Comparison of ENCODE assay signal across 8 cellular contexts in the genomic region with DNA sequence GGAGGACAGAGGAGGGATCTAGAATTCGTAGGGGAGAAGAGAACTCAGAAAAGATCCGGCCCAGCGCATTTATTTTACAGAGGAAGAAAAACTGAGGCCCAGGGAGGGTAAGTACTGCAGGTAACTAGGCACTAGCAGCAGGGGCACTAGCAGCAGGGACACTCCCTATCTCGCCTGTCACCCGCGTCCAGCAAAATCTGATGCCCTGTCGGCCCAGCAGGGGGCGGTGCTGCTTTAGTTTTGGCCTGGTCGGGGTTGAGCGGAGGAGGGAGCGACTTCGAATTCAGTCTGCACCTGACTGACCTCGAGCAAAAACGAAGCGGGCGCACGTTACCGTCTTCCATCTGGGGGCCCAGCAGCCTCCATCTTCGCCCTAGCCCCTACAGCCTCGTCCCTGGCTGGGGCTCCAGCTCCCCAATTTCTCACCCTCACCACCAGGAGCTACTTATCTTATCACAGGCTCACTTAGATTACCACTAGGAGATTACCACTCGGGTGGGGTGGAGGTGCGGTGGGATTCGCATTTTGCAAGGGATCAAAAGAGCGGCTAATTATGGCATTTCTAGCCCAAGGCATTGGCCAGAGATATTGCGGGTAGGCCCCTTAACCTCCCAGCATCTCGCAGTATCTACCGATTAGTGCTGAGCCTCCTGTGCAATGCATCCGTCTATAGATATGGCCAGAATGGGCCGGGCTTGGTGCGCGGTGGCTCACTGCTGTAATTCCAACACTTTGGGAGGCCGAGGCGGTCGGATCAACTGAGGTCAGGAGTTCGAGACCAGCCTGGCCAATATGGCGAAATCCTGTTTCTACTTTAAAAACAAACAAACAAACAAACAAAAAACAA. TPM values are rescaled to one million over a fixed set of nuclear protein-coding genes. Genes with fewer than 3 reads are reported as not detected.
DNase-seq lines count a peak whose midpoint lies in the region; ATAC-seq and TF ChIP-seq lines count a peak whose summit lies in the region.

No MANE protein-coding gene starts in this region.

- peak overlapping the region; percentile 96 for H3K4me3 Mint-ChIP-seq in endothelial cell (ENCODE audit: unreplicated experiment)

- peak; percentile 85 for ATAC-seq in GM21381 (IDR thresholded peaks at IDR 0.05; ENCODE audit: unreplicated experiment)

- no peak overlapping the region for H3K27ac ChIP-seq in mesodermal cell (ENCODE audit: low read depth, low read length, severe bottlenecking)

- H3K27me3 Mint-ChIP-seq in endothelial cell (ENCODE audit: unreplicated experiment), result peaks cover 14% of the 10 kb centered on the region

- H3K9me3 Mint-ChIP-seq in endothelial cell (ENCODE audit: unreplicated experiment), result no peaks in the 10 kb centered on the region

- no peaks in the 10 kb centered on the region for H3K36me3 Mint-ChIP-seq in endothelial cell (ENCODE audit: low read depth, unreplicated experiment)

- peak overlapping the region; percentile 49 for H3K4me3 ChIP-seq in mesodermal cell (ENCODE audit: extremely low read depth, insufficient read depth, low read length, poor library complexity, severe bottlenecking)

- WGBS in mesodermal cell (ENCODE audit: insufficient coverage in 2 of 2), 2 experiments, result 29 to 41% methylated on average over 27 to 31 of the region's 36 CpGs

- no peaks in the 10 kb centered on the region for H3K9me3 ChIP-seq in mesodermal cell (ENCODE audit: control insufficient read depth, low read length)

- DNase-seq in CMK (ENCODE audit: low read depth) (peak; percentile 52), HUDEP-2 (lab: John Stamatoyannopoulos, UW; ENCODE audit: unreplicated experiment in 76 of 76) (peak in 74 of 76 experiments; percentile 10 to 93 (median 78)), NOMO-1 (lab: John Stamatoyannopoulos, UW; ENCODE audit: unreplicated experiment in 2 of 2) (peak; percentile 83 to 88), endothelial cell (ENCODE audit: low spot score) (peak; percentile 95)
- DNase-seq in activated CD8-positive, alpha-beta memory T cell treated with anti-CD3 and anti-CD28 coated beads, Interleukin-2, amount 50 U/mL, for 1 hour (ENCODE audit: extremely low read depth), result peak; percentile 96
- peak; percentile 94 for DNase-seq in stimulated activated CD8-positive, alpha-beta memory T cell treated with anti-CD3 and anti-CD28 coated beads, Interleukin-15, amount 100 ng/mL, for 1 hour (ENCODE audit: low read depth)

- no peaks in the 10 kb centered on the region for H3K36me3 ChIP-seq in mesodermal cell (ENCODE audit: control insufficient read depth, insufficient read depth, low read length)

- no peak overlapping the region for H3K27ac Mint-ChIP-seq in endothelial cell (ENCODE audit: unreplicated experiment)

- peaks cover 5% of the 10 kb centered on the region for H3K4me1 Mint-ChIP-seq in endothelial cell (ENCODE audit: unreplicated experiment)

- H3K4me1 ChIP-seq in mesodermal cell (ENCODE audit: control insufficient read depth, insufficient read depth, low read length, poor library complexity, severe bottlenecking), result peaks cover 3% of the 10 kb centered on the region

- TF ChIP-seq CTCF in endothelial cell (IDR thresholded peaks at IDR 0.05; ENCODE audit: unreplicated experiment), result peak; percentile 90

RNA-seq across cellular contexts. Expression of gene CD8A, which starts 17.8 kb away (rescaled TPM):
- total RNA-seq in endothelial cell (ENCODE audit: unreplicated experiment), result not detected
- 0.22 TPM for polyA plus RNA-seq in mesodermal cell (2013, experiment 1 of 2)
- polyA plus RNA-seq in mesodermal cell (2013, experiment 2 of 2), result not detected

RNA-seq across cellular contexts. Expression of gene CD8B, which starts 53.1 kb away (rescaled TPM):
- not detected for total RNA-seq in endothelial cell (ENCODE audit: unreplicated experiment)
- not detected for polyA plus RNA-seq in mesodermal cell (2013, experiment 1 of 2)
- polyA plus RNA-seq in mesodermal cell (2013, experiment 2 of 2), result not detected
